Comparison of ENCODE assay signal across 35 cellular contexts in genomic region chr3:154780263-154780662, GRCh38.
"Had no signal": no experiment of that assay in that cellular context is flagged by ENCODE, and none has a peak within 500 bp of the region (broad histone marks: within the 10 kb centered on the region; RNA-seq: fewer than 3 reads in every experiment).

No MANE protein-coding gene starts in this region.

- H3K4me1 Mint-ChIP-seq: activated B cell treated with CpG ODN at 0.5 μM for 24 hours; activated CD8-positive, alpha-beta memory T cell treated with anti-CD3 and anti-CD28 coated beads, Interleukin-2, amount 10 ng/mL, durations not matched to agents 7 days and 5 days; stimulated activated memory B cell treated with anti-CD40 and anti-IgM and Interleukin-4, amounts not matched to agents 10 μg/mL and 1 μg/mL and 100 μg/mL, for 72 hours; stimulated activated naive CD8-positive, alpha-beta T cell treated with anti-CD3 and anti-CD28 coated beads, Interleukin-15, amount 100 ng/mL, for 72 hours had no signal

- H3K27ac ChIP-seq: body of pancreas, cardiac muscle cell, colonic mucosa, dorsolateral prefrontal cortex, gastrocnemius medialis, hepatocyte, left ventricle myocardium inferior, pancreas, prostate gland, sigmoid colon, uterus had no signal

- H3K36me3 Mint-ChIP-seq: activated CD8-positive, alpha-beta memory T cell treated with anti-CD3 and anti-CD28 coated beads, Interleukin-2, amount 10 ng/mL, durations not matched to agents 7 days and 5 days; activated naive CD4-positive, alpha-beta T cell treated with anti-CD3 and anti-CD28 coated beads, Interleukin-2, amount 50 U/mL, for 72 hours; naive thymus-derived CD4-positive, alpha-beta T cell; stimulated activated memory B cell treated with anti-CD40 and anti-IgM and Interleukin-4, amounts not matched to agents 10 μg/mL and 1 μg/mL and 100 μg/mL, for 72 hours; type B pancreatic cell had no signal

- H3K27me3 Mint-ChIP-seq: activated B cell treated with CpG ODN at 0.5 μM for 24 hours; activated CD8-positive, alpha-beta memory T cell treated with anti-CD3 and anti-CD28 coated beads, Interleukin-2, amount 10 ng/mL, durations not matched to agents 7 days and 5 days; stimulated activated memory B cell treated with anti-CD40 and anti-IgM and Interleukin-4, amounts not matched to agents 10 μg/mL and 1 μg/mL and 100 μg/mL, for 72 hours; stimulated activated naive CD8-positive, alpha-beta T cell treated with anti-CD3 and anti-CD28 coated beads, Interleukin-15, amount 100 ng/mL, for 72 hours had no signal

- H3K4me2 ChIP-seq: hepatocyte, smooth muscle cell had no signal

- H2AFZ ChIP-seq: hepatocyte had no signal

- H3K4me1 ChIP-seq: body of pancreas, colonic mucosa, left ventricle myocardium inferior, pancreas, prostate gland, sigmoid colon, uterus had no signal

- ATAC-seq: activated CD8-positive, alpha-beta memory T cell treated with anti-CD3 and anti-CD28 coated beads, Interleukin-2, amount 10 ng/mL, durations not matched to agents 7 days and 5 days; activated CD8-positive, alpha-beta T cell treated with anti-CD3 and anti-CD28 coated beads, Interleukin-2, amount 10 ng/mL, durations not matched to agents 7 days and 5 days; activated naive CD4-positive, alpha-beta T cell treated with anti-CD3 and anti-CD28 coated beads, Interleukin-2, amount 50 U/mL, for 72 hours; body of pancreas; gastrocnemius medialis; naive thymus-derived CD4-positive, alpha-beta T cell; stimulated activated memory B cell treated with anti-CD40 and anti-IgM and Interleukin-4, amounts not matched to agents 10 μg/mL and 1 μg/mL and 100 μg/mL, for 72 hours; stimulated activated naive CD8-positive, alpha-beta T cell treated with anti-CD3 and anti-CD28 coated beads, Interleukin-15, amount 100 ng/mL, for 72 hours had no signal

- H3K36me3 ChIP-seq: cardiac muscle cell, colonic mucosa, gastrocnemius medialis, left ventricle myocardium inferior, pancreas, prostate gland, sigmoid colon, uterus had no signal

- H3K79me2 ChIP-seq: hepatocyte had no signal

- H3K4me3 Mint-ChIP-seq: activated B cell treated with CpG ODN at 0.5 μM for 24 hours; activated CD8-positive, alpha-beta memory T cell treated with anti-CD3 and anti-CD28 coated beads, Interleukin-2, amount 10 ng/mL, durations not matched to agents 7 days and 5 days; activated CD8-positive, alpha-beta T cell treated with anti-CD3 and anti-CD28 coated beads, Interleukin-2, amount 10 ng/mL, durations not matched to agents 7 days and 5 days; naive thymus-derived CD4-positive, alpha-beta T cell; stimulated activated memory B cell treated with anti-CD40 and anti-IgM and Interleukin-4, amounts not matched to agents 10 μg/mL and 1 μg/mL and 100 μg/mL, for 72 hours; stimulated activated naive CD8-positive, alpha-beta T cell treated with anti-CD3 and anti-CD28 coated beads, Interleukin-15, amount 100 ng/mL, for 72 hours; type B pancreatic cell had no signal

- H3K27ac Mint-ChIP-seq: activated B cell treated with CpG ODN at 0.5 μM for 24 hours; activated CD8-positive, alpha-beta memory T cell treated with anti-CD3 and anti-CD28 coated beads, Interleukin-2, amount 10 ng/mL, durations not matched to agents 7 days and 5 days; activated CD8-positive, alpha-beta T cell treated with anti-CD3 and anti-CD28 coated beads, Interleukin-2, amount 10 ng/mL, durations not matched to agents 7 days and 5 days; activated naive CD4-positive, alpha-beta T cell treated with anti-CD3 and anti-CD28 coated beads, Interleukin-2, amount 50 U/mL, for 72 hours; activated T-helper 2 cell treated with anti-CD3 and anti-CD28 coated beads, Interferon-gamma antibody, Interleukin-2, Interleukin-4, amounts not matched to agents 10 μg/mL and 5 μg/mL and 100 μg/mL, durations not matched to agents 14 hours and 24 hours and 36 hours; naive thymus-derived CD4-positive, alpha-beta T cell; stimulated activated memory B cell treated with anti-CD40 and anti-IgM and Interleukin-4, amounts not matched to agents 10 μg/mL and 1 μg/mL and 100 μg/mL, for 72 hours; stimulated activated naive CD8-positive, alpha-beta T cell treated with anti-CD3 and anti-CD28 coated beads, Interleukin-15, amount 100 ng/mL, for 72 hours; type B pancreatic cell had no signal

- H3K27me3 ChIP-seq: body of pancreas, cardiac muscle cell, colonic mucosa, gastrocnemius medialis, hepatocyte, pancreas, sigmoid colon, uterus had no signal

- DNase-seq: activated B cell treated with CpG ODN at 0.5 μM for 24 hours; activated CD4-positive, alpha-beta T cell treated with anti-CD3 and anti-CD28 coated beads, Interleukin-2, amount 50 U/mL, for 1 hour; activated CD8-positive, alpha-beta memory T cell treated with anti-CD3 and anti-CD28 coated beads, Interleukin-2, amount 10 ng/mL, durations not matched to agents 7 days and 5 days; activated CD8-positive, alpha-beta T cell treated with anti-CD3 and anti-CD28 coated beads, Interleukin-2, amount 10 ng/mL, durations not matched to agents 7 days and 5 days; activated naive CD4-positive, alpha-beta T cell; activated T-cell treated with anti-CD3 and anti-CD28 coated beads, Interleukin-2, amount 50 U/mL, for 48 hours; cerebellar nuclear complex; colonic mucosa; dorsolateral prefrontal cortex; effector memory CD4-positive, alpha-beta T cell; erythroblast; gastrocnemius medialis; glutamatergic neuron; islet precursor cell; left ventricle myocardium inferior; naive thymus-derived CD4-positive, alpha-beta T cell; pancreas; sigmoid colon; stimulated activated CD4-positive, alpha-beta T cell treated with anti-CD3 and anti-CD28 coated beads, Interleukin-1b, Interleukin-23, amount 100 ng/mL, for 48 hours; stimulated activated CD4-positive, alpha-beta T cell treated with anti-CD3 and anti-CD28 coated beads, Interleukin-4, amount 100 ng/mL, for 4 hours; stimulated activated CD8-positive, alpha-beta memory T cell treated with anti-CD3 and anti-CD28 coated beads, Interleukin-4, amount 100 ng/mL, for 48 hours; stimulated activated naive CD8-positive, alpha-beta T cell treated with anti-CD3 and anti-CD28 coated beads, Interleukin-15, amount 100 ng/mL, for 72 hours; substantia nigra; T-helper 2 cell; uterus had no signal

- H3K9me3 Mint-ChIP-seq: activated B cell treated with CpG ODN at 0.5 μM for 24 hours; activated naive CD4-positive, alpha-beta T cell treated with anti-CD3 and anti-CD28 coated beads, Interleukin-2, amount 50 U/mL, for 72 hours; activated T-helper 2 cell treated with anti-CD3 and anti-CD28 coated beads, Interferon-gamma antibody, Interleukin-2, Interleukin-4, amounts not matched to agents 10 μg/mL and 5 μg/mL and 100 μg/mL, durations not matched to agents 14 hours and 24 hours and 36 hours; stimulated activated memory B cell treated with anti-CD40 and anti-IgM and Interleukin-4, amounts not matched to agents 10 μg/mL and 1 μg/mL and 100 μg/mL, for 72 hours; stimulated activated naive CD8-positive, alpha-beta T cell treated with anti-CD3 and anti-CD28 coated beads, Interleukin-15, amount 100 ng/mL, for 72 hours; type B pancreatic cell had no signal

- H3K9me3 ChIP-seq: body of pancreas, colonic mucosa, gastrocnemius medialis, left ventricle myocardium inferior, pancreas, prostate gland, sigmoid colon, uterus had no signal

- H3K4me3 ChIP-seq: body of pancreas, cardiac muscle cell, colonic mucosa, dorsolateral prefrontal cortex, gastrocnemius medialis, hepatocyte, left ventricle myocardium inferior, lung, pancreas, prostate gland, sigmoid colon, smooth muscle cell, uterus had no signal
